In genomic region chr2:72943540-72944395, GRCh38 we compare ENCODE assay signal across 1 cellular context.
TF ChIP-seq lines count a peak whose summit lies in the region.

No MANE protein-coding gene starts in this region.

TF ChIP-seq in HepG2, 621 proteins besides CTCF, POLR2A, EP300 and RAD21 (continued from another document and continues in another):
- no peak for TF ChIP-seq SKIL (CRISPR knock-in tag; IDR thresholded peaks at IDR 0.05; ENCODE audit: borderline replicate concordance)
- no peak for TF ChIP-seq SMC3 (IDR thresholded peaks at IDR 0.05; ENCODE audit: low read length)
- TF ChIP-seq CBX5 (CRISPR knock-in tag; IDR thresholded peaks at IDR 0.05; ENCODE audit: borderline replicate concordance), result no peak
- no peak for TF ChIP-seq TBP (CRISPR knock-in tag; IDR thresholded peaks at IDR 0.05)
- no peak for TF ChIP-seq ZNF768 (CRISPR knock-in tag; IDR thresholded peaks at IDR 0.05)
- no peak for TF ChIP-seq JUND (CRISPR knock-in tag; IDR thresholded peaks at IDR 0.05)
- peak; percentile 77 for TF ChIP-seq PAXIP1 (CRISPR knock-in tag; conservative IDR thresholded peaks at IDR 0.05)
- TF ChIP-seq NFYC (CRISPR knock-in tag; IDR thresholded peaks at IDR 0.05), result no peak
- TF ChIP-seq HDAC2 (CRISPR knock-in tag; IDR thresholded peaks at IDR 0.05), result no peak; the same call in 1 of the 2 replicates
- no peak for TF ChIP-seq THAP11 (CRISPR knock-in tag; IDR thresholded peaks at IDR 0.05)
- no peak for TF ChIP-seq SUZ12 (IDR thresholded peaks at IDR 0.05; ENCODE audit: low read depth, low read length)
- no peak for TF ChIP-seq ZBTB38 (CRISPR knock-in tag; IDR thresholded peaks at IDR 0.05)
- TF ChIP-seq ZNF703 (CRISPR knock-in tag; IDR thresholded peaks at IDR 0.05; ENCODE audit: borderline replicate concordance), result no peak
- TF ChIP-seq ZNF660 (CRISPR knock-in tag; IDR thresholded peaks at IDR 0.05; ENCODE audit: borderline replicate concordance, low read depth), result no peak
- TF ChIP-seq ZNF761 (CRISPR knock-in tag; conservative IDR thresholded peaks at IDR 0.05), result no peak
- no peak for TF ChIP-seq LCORL (IDR thresholded peaks at IDR 0.05)
- no peak; the same call in 1 of the 2 replicates for TF ChIP-seq LCORL (CRISPR knock-in tag; IDR thresholded peaks at IDR 0.05)
- no peak for TF ChIP-seq ZNF883 (CRISPR knock-in tag; IDR thresholded peaks at IDR 0.05; ENCODE audit: not compliant biosample characterization)
- no peak for TF ChIP-seq ZNF740 (CRISPR knock-in tag; IDR thresholded peaks at IDR 0.05)
- no peak for TF ChIP-seq ZNF546 (CRISPR knock-in tag; conservative IDR thresholded peaks at IDR 0.05)
- TF ChIP-seq NFE2 (CRISPR knock-in tag; IDR thresholded peaks at IDR 0.05), result no peak
- TF ChIP-seq TGIF2 (CRISPR knock-in tag; IDR thresholded peaks at IDR 0.05), result no peak
- 0 out of 2 replicates have a peak, but pooled peaks have one; percentile 55 for TF ChIP-seq ZNF747 (CRISPR knock-in tag; IDR thresholded peaks at IDR 0.05; ENCODE audit: borderline replicate concordance)
- no peak for TF ChIP-seq ZNF10 (CRISPR knock-in tag; IDR thresholded peaks at IDR 0.05; ENCODE audit: borderline replicate concordance, low read depth)
- no peak for TF ChIP-seq MED8 (CRISPR knock-in tag; IDR thresholded peaks at IDR 0.05; ENCODE audit: insufficient replicate concordance)
- no peak for TF ChIP-seq KIAA2018 (CRISPR knock-in tag; IDR thresholded peaks at IDR 0.05; ENCODE audit: borderline replicate concordance)
- no peak for TF ChIP-seq ZUFSP (CRISPR knock-in tag; IDR thresholded peaks at IDR 0.05; ENCODE audit: borderline replicate concordance)
- TF ChIP-seq DPF2 (CRISPR knock-in tag; IDR thresholded peaks at IDR 0.05; ENCODE audit: borderline replicate concordance, low read depth), result peak; percentile 16; the same call in 1 of the 2 replicates
- peak; percentile 73 for TF ChIP-seq SALL1 (CRISPR knock-in tag; IDR thresholded peaks at IDR 0.05)
- TF ChIP-seq THAP9 (CRISPR knock-in tag; IDR thresholded peaks at IDR 0.05; ENCODE audit: borderline replicate concordance), result no peak; the same call in 1 of the 2 replicates
- no peak for TF ChIP-seq PLSCR1 (CRISPR knock-in tag; IDR thresholded peaks at IDR 0.05; ENCODE audit: borderline replicate concordance)
- peak; percentile 57; the same call in 1 of the 2 replicates for TF ChIP-seq RARA (CRISPR knock-in tag; IDR thresholded peaks at IDR 0.05)
- TF ChIP-seq ZNF30 (CRISPR knock-in tag; IDR thresholded peaks at IDR 0.05), result no peak
- no peak for TF ChIP-seq TEF (CRISPR knock-in tag; IDR thresholded peaks at IDR 0.05)
- TF ChIP-seq ZNF101 (CRISPR knock-in tag; IDR thresholded peaks at IDR 0.05; ENCODE audit: borderline replicate concordance, low read depth), result no peak
- no peak for TF ChIP-seq ZNF383 (CRISPR knock-in tag; IDR thresholded peaks at IDR 0.05; ENCODE audit: borderline replicate concordance)
- no peak for TF ChIP-seq ZKSCAN1 (IDR thresholded peaks at IDR 0.05; ENCODE audit: low read length)
- no peak for TF ChIP-seq ZNF441 (CRISPR knock-in tag; IDR thresholded peaks at IDR 0.05; ENCODE audit: borderline replicate concordance)
- TF ChIP-seq ZFX (CRISPR knock-in tag; IDR thresholded peaks at IDR 0.05; ENCODE audit: low read depth), result peak; percentile 77
- no peak for TF ChIP-seq ATF7-NPFF (CRISPR knock-in tag; IDR thresholded peaks at IDR 0.05; ENCODE audit: low read depth)
- TF ChIP-seq CBX1 (IDR thresholded peaks at IDR 0.05; ENCODE audit: low read depth), result no peak
- no peak for TF ChIP-seq ZSCAN29 (CRISPR knock-in tag; conservative IDR thresholded peaks at IDR 0.05)
- no peak for TF ChIP-seq ZNF678 (CRISPR knock-in tag; IDR thresholded peaks at IDR 0.05)
- no peak for TF ChIP-seq ZNF878 (CRISPR knock-in tag; IDR thresholded peaks at IDR 0.05)
- no peak; the same call in 1 of the 2 replicates for TF ChIP-seq NRL (CRISPR knock-in tag; IDR thresholded peaks at IDR 0.05; ENCODE audit: borderline replicate concordance)
- TF ChIP-seq CBFB (CRISPR knock-in tag; IDR thresholded peaks at IDR 0.05), result no peak
- TF ChIP-seq KAT7 (CRISPR knock-in tag; IDR thresholded peaks at IDR 0.05; ENCODE audit: borderline replicate concordance), result no peak
- peak; percentile 31; the same call in 1 of the 2 replicates for TF ChIP-seq NR2F2 (IDR thresholded peaks at IDR 0.05; ENCODE audit: borderline replicate concordance, low read depth)
